ENCODE assay signal across 13 cellular contexts in the genomic region with DNA sequence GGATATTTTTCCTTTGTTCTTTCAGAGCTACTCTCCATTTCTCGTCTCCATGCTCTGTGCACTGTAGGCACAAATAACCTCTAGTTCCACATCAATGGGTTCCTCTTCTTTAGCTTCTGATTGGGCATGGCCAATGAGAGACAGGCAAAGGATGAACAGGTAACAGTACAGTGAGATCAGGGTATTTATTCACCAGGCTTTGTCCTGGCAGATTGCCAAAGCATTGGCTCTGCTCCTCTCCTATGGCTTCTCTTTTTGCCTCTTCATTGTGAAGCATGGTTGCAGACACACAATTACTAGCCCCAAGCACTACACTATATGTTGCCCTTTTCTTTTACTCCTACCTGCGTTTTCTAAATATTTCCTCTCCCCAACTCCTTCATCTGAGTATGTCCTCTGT.
"Had no signal": no experiment of that assay in that cellular context is flagged by ENCODE, and none has a peak within 500 bp of the region (broad histone marks: within the 10 kb centered on the region; RNA-seq: fewer than 3 reads in every experiment).

No MANE protein-coding gene starts in this region.

- H3K27ac Mint-ChIP-seq: activated naive CD8-positive, alpha-beta T cell treated with anti-CD3 and anti-CD28 coated beads, Interleukin-2, amount 10 ng/mL, durations not matched to agents 7 days and 5 days; natural killer cell; stimulated activated memory B cell treated with anti-CD40 and anti-IgM and Interleukin-4, amounts not matched to agents 10 μg/mL and 1 μg/mL and 100 μg/mL, for 72 hours had no signal

- H3K9me3 Mint-ChIP-seq: stimulated activated memory B cell treated with anti-CD40 and anti-IgM and Interleukin-4, amounts not matched to agents 10 μg/mL and 1 μg/mL and 100 μg/mL, for 72 hours had no signal

- H3K36me3 Mint-ChIP-seq: activated naive CD8-positive, alpha-beta T cell treated with anti-CD3 and anti-CD28 coated beads, Interleukin-2, amount 10 ng/mL, durations not matched to agents 7 days and 5 days; stimulated activated memory B cell treated with anti-CD40 and anti-IgM and Interleukin-4, amounts not matched to agents 10 μg/mL and 1 μg/mL and 100 μg/mL, for 72 hours had no signal

- H3K27me3 Mint-ChIP-seq: activated naive CD8-positive, alpha-beta T cell treated with anti-CD3 and anti-CD28 coated beads, Interleukin-2, amount 10 ng/mL, durations not matched to agents 7 days and 5 days; stimulated activated memory B cell treated with anti-CD40 and anti-IgM and Interleukin-4, amounts not matched to agents 10 μg/mL and 1 μg/mL and 100 μg/mL, for 72 hours had no signal

- ATAC-seq: activated CD4-positive, CD25-positive, alpha-beta regulatory T cell treated with anti-CD3 and anti-CD28 coated beads, Interleukin-2, amount 50 U/mL, for 24 hours; natural killer cell; stimulated activated memory B cell treated with anti-CD40 and anti-IgM and Interleukin-4, amounts not matched to agents 10 μg/mL and 1 μg/mL and 100 μg/mL, for 72 hours had no signal

- H3K4me3 Mint-ChIP-seq: activated naive CD8-positive, alpha-beta T cell treated with anti-CD3 and anti-CD28 coated beads, Interleukin-2, amount 10 ng/mL, durations not matched to agents 7 days and 5 days; natural killer cell; stimulated activated memory B cell treated with anti-CD40 and anti-IgM and Interleukin-4, amounts not matched to agents 10 μg/mL and 1 μg/mL and 100 μg/mL, for 72 hours had no signal

- DNase-seq: activated naive CD4-positive, alpha-beta T cell; activated naive CD8-positive, alpha-beta T cell treated with anti-CD3 and anti-CD28 coated beads, Interleukin-2, amount 10 ng/mL, durations not matched to agents 7 days and 5 days; cerebellar nuclear complex; effector CD8-positive, alpha-beta T cell; foreskin fibroblast; glutamatergic neuron; hypothalamus; kidney; mesenchymal stem cell; natural killer cell; stimulated activated CD4-positive, alpha-beta T cell treated with anti-CD3 and anti-CD28 coated beads, Interleukin-2, amount 100 ng/mL, for 48 hours had no signal

- H3K4me1 Mint-ChIP-seq: activated naive CD8-positive, alpha-beta T cell treated with anti-CD3 and anti-CD28 coated beads, Interleukin-2, amount 10 ng/mL, durations not matched to agents 7 days and 5 days; natural killer cell; stimulated activated memory B cell treated with anti-CD40 and anti-IgM and Interleukin-4, amounts not matched to agents 10 μg/mL and 1 μg/mL and 100 μg/mL, for 72 hours had no signal
